In the genomic region with DNA sequence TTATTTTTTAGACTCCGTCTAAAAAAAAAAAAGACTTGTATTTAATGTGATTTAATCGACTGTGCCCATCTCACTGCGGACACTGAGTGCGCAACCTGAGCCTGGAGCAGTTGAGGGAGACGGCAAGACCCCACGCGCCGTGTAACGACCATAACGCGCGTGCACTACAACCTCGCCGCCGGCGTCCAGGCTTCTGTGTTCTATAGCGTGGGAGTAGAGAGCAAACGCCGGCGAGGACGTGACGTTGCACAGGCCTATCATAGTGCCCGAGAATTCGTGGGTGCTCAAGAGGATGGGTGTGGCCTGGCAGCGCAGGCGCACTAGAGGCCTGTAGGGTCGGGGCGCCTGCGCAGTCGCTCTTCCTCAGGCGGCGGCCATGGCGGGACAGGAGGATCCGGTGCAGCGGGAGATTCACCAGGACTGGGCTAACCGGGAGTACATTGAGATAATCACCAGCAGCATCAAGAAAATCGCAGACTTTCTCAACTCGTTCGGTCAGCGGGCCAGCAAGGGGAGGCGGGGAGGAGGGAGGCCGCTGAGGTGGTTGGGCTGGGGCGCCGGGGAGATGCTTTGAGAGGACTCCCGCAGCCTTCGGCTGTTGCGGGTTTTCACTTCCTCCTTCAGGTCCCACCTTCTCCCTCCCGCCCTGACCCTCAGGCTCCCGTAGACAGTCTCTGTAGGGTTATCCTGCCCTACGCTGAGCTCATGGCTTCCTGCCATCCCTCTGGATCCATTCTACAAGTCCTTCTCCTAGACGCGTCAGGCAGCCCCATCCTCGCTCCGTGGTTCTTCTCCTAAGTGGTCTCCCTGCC, we compare ENCODE assay signal across 8 cellular contexts. TPM values are rescaled to one million over a fixed set of nuclear protein-coding genes. Genes with fewer than 3 reads are reported as not detected.
A peak's percentile ranks its signal among the peaks of the same experiment; 100 is the strongest.
DNase-seq lines count a peak whose midpoint lies in the region; ATAC-seq and TF ChIP-seq lines count a peak whose summit lies in the region.

Gene BRK1 (plus strand): TSS at position 350 of the 812 bp plus-strand sequence. CDS start 27 bp downstream, at position 377.

- peak; percentile 96 for ATAC-seq in HG02763 (IDR thresholded peaks at IDR 0.05; ENCODE audit: unreplicated experiment)
- ATAC-seq in activated naive CD8-positive, alpha-beta T cell treated with anti-CD3 and anti-CD28 coated beads, Interleukin-2, amount 50 U/mL, for 24 hours = peak; percentile 99

- peak within 1 kb of the TSS; percentile 96 for H3K4me3 ChIP-seq in GM12865 (ENCODE audit: low read depth, low read length)
- H3K4me3 ChIP-seq in cardiac muscle cell = peak within 1 kb of the TSS; percentile 71
- peak within 1 kb of the TSS; percentile 80 for H3K4me3 ChIP-seq in parathyroid adenoma (ENCODE audit: low read depth, low read length)
- H3K4me3 ChIP-seq in tibial nerve = peak within 1 kb of the TSS; percentile 49 to 92 (median 82)

- peak within 1 kb of the TSS; percentile 96 for H2AFZ ChIP-seq in parathyroid adenoma

- peak; percentile 86 to 88 for TF ChIP-seq EP300 in tibial nerve (IDR thresholded peaks at IDR 0.05)

- H3K4me1 Mint-ChIP-seq in activated naive CD8-positive, alpha-beta T cell treated with anti-CD3 and anti-CD28 coated beads, Interleukin-2, amount 50 U/mL, for 24 hours = peaks cover 45% of the 10 kb centered on the region

- H3K9ac ChIP-seq in parathyroid adenoma = peak within 1 kb of the TSS; percentile 1

- H3K9me3 ChIP-seq in cardiac muscle cell (ENCODE audit: low read depth) = no peaks in the 10 kb centered on the region
- no peaks in the 10 kb centered on the region for H3K9me3 ChIP-seq in parathyroid adenoma (ENCODE audit: control insufficient read depth, low read length)
- H3K9me3 ChIP-seq in tibial nerve = no peaks in the 10 kb centered on the region

- H3K27me3 ChIP-seq in cardiac muscle cell = no peaks in the 10 kb centered on the region
- no peaks in the 10 kb centered on the region for H3K27me3 ChIP-seq in parathyroid adenoma (ENCODE audit: control insufficient read depth, insufficient read depth, low read length)
- H3K27me3 ChIP-seq in tibial nerve = no peaks in the 10 kb centered on the region

- WGBS in tibial nerve, 2 donors = 0% methylated on average over 47 to 54 of the region's 54 CpGs

- H3K4me2 ChIP-seq in parathyroid adenoma (ENCODE audit: low read length) = peak within 1 kb of the TSS; percentile 92

- H3K27me3 Mint-ChIP-seq in activated naive CD8-positive, alpha-beta T cell treated with anti-CD3 and anti-CD28 coated beads, Interleukin-2, amount 50 U/mL, for 24 hours = peaks cover 2% of the 10 kb centered on the region

- no peaks in the 10 kb centered on the region for H3K36me3 ChIP-seq in cardiac muscle cell
- no peaks in the 10 kb centered on the region for H3K36me3 ChIP-seq in parathyroid adenoma (ENCODE audit: control insufficient read depth, insufficient read depth, low read length)
- peaks cover 0 to 19% (median 0%) of the 10 kb centered on the region in 3 donors for H3K36me3 ChIP-seq in tibial nerve

- H3K79me2 ChIP-seq in parathyroid adenoma = peaks cover 28% of the 10 kb centered on the region

- TF ChIP-seq CTCF in GM12865 (IDR thresholded peaks at IDR 0.05; ENCODE audit: insufficient read depth, low read depth, low read length, missing control alignments) (no peak), cardiac muscle cell (IDR thresholded peaks at IDR 0.05; ENCODE audit: low read depth, low read length) (no peak), parathyroid adenoma (IDR thresholded peaks at IDR 0.05) (no peak), tibial nerve (IDR thresholded peaks at IDR 0.05) (peak in 1 of 5 experiments; percentile 41)

- TF ChIP-seq POLR2A in tibial nerve (IDR thresholded peaks at IDR 0.05) = peak; percentile 63 to 84

- peak; percentile 98 for DNase-seq in GM12865 (ENCODE audit: low read depth)
- DNase-seq in NCI-H1417 treated with DMSO at 0.1 percent for 48 hours (lab: John Stamatoyannopoulos, UW) = peak; percentile 60
- DNase-seq in SW480 (ENCODE audit: low spot score) = peak; percentile 96
- DNase-seq in activated naive CD8-positive, alpha-beta T cell treated with anti-CD3 and anti-CD28 coated beads, Interleukin-2, amount 50 U/mL, for 24 hours = peak; percentile 95
- DNase-seq in cardiac muscle cell (ENCODE audit: low read depth in 1 of 2, low spot score in 1 of 2) = peak; percentile 98
- peak; percentile 88 to 91 for DNase-seq in tibial nerve (ENCODE audit: low spot score in 2 of 2)

- peaks cover 6% of the 10 kb centered on the region for H3K4me1 ChIP-seq in cardiac muscle cell (ENCODE audit: low read depth)
- H3K4me1 ChIP-seq in parathyroid adenoma = peaks cover 8% of the 10 kb centered on the region
- H3K4me1 ChIP-seq in tibial nerve = peaks cover 0 to 31% (median 18%) of the 10 kb centered on the region in 4 donors

- H3K27ac Mint-ChIP-seq in activated naive CD8-positive, alpha-beta T cell treated with anti-CD3 and anti-CD28 coated beads, Interleukin-2, amount 50 U/mL, for 24 hours = peak within 1 kb of the TSS; percentile 100

- H3K36me3 Mint-ChIP-seq in activated naive CD8-positive, alpha-beta T cell treated with anti-CD3 and anti-CD28 coated beads, Interleukin-2, amount 50 U/mL, for 24 hours (ENCODE audit: low read depth) = peaks cover 31% of the 10 kb centered on the region

- no peaks in the 10 kb centered on the region for H3K9me3 Mint-ChIP-seq in activated naive CD8-positive, alpha-beta T cell treated with anti-CD3 and anti-CD28 coated beads, Interleukin-2, amount 50 U/mL, for 24 hours

- H3K27ac ChIP-seq in cardiac muscle cell (peak within 1 kb of the TSS; percentile 77), parathyroid adenoma (peak within 1 kb of the TSS; percentile 74), tibial nerve (peak within 1 kb of the TSS; percentile 72 to 87 (median 79))

- H3K4me3 Mint-ChIP-seq in activated naive CD8-positive, alpha-beta T cell treated with anti-CD3 and anti-CD28 coated beads, Interleukin-2, amount 50 U/mL, for 24 hours = peak within 1 kb of the TSS; percentile 100

RNA-seq across cellular contexts. Expression of gene BRK1, which starts in this region (rescaled TPM):
- total RNA-seq in cardiac muscle cell (83.0 and 138 TPM in 2 replicates), tibial nerve (10 to 100 TPM; 50.2 to 97.5 (median 77.5) TPM)
- polyA plus RNA-seq in cardiac muscle cell = 214 and 278 TPM in 2 replicates

Comparison
In these comparisons a context has a peak if more than half of its experiments do, and no peak if none do; other contexts are left out.
1. Peak in every context shown above with its lines: DNase-seq, ATAC-seq, H3K4me3 ChIP-seq and H3K27ac ChIP-seq.